Comparison of ENCODE assay signal across 23 cellular contexts in genomic region chr3:136152176-136152843, GRCh38. TPM values are rescaled to one million over a fixed set of nuclear protein-coding genes. Genes with fewer than 3 reads are reported as not detected.
A peak's percentile ranks its signal among the peaks of the same experiment; 100 is the strongest.
DNase-seq lines count a peak whose midpoint lies in the region; ATAC-seq and TF ChIP-seq lines count a peak whose summit lies in the region.
"Had no signal": no experiment of that assay in that cellular context is flagged by ENCODE, and none has a peak within 500 bp of the region (broad histone marks: within the 10 kb centered on the region; RNA-seq: fewer than 3 reads in every experiment).

No MANE protein-coding gene starts in this region.

- no peak for DNase-seq in activated CD8-positive, alpha-beta memory T cell treated with anti-CD3 and anti-CD28 coated beads, Interleukin-2, amount 10 ng/mL, durations not matched to agents 7 days and 5 days
- DNase-seq in activated CD8-positive, alpha-beta memory T cell treated with anti-CD3 and anti-CD28 coated beads, Interleukin-2, amount 50 U/mL, for 4 hours = no peak
- DNase-seq in GF-D8 (lab: John Stamatoyannopoulos, UW) = peak; percentile 42
- DNase-seq in activated naive CD8-positive, alpha-beta T cell treated with anti-CD3 and anti-CD28 coated beads for 36 hours = no peak
- no peak for DNase-seq in naive thymus-derived CD8-positive, alpha-beta T cell
- DNase-seq in KG1 (lab: John Stamatoyannopoulos, UW) = no peak
- DNase-seq in left lung = no peak
- DNase-seq: activated CD4-positive, alpha-beta T cell treated with anti-CD3 and anti-CD28 coated beads for 1 hour; activated CD8-positive, alpha-beta memory T cell treated with anti-CD3 and anti-CD28 coated beads, Interleukin-2, amount 50 U/mL, for 48 hours; adrenal gland; dorsolateral prefrontal cortex; erythroblast; gastrocnemius medialis; MG63; NCI-H1694 treated with DMSO at 0.1 percent for 48 hours; NCI-H345; Peyer's patch; stimulated activated CD4-positive, alpha-beta T cell treated with anti-CD3 and anti-CD28 coated beads, Interleukin-4, amount 100 ng/mL, for 1 hour had no signal

- H3K27ac ChIP-seq in left lung = no peak overlapping the region
- H3K27ac ChIP-seq: adrenal gland, gastrocnemius medialis, neural progenitor cell, Peyer's patch, prostate gland, skin epidermis had no signal

- CTCF ChIA-PET in activated CD8-positive, alpha-beta memory T cell treated with anti-CD3 and anti-CD28 coated beads, Interleukin-2, amount 10 ng/mL, durations not matched to agents 7 days and 5 days (lab: Charles Lee) = no interaction called here

- peaks cover 5 to 19% of the 10 kb centered on the region in 2 donors for H3K4me1 ChIP-seq in left lung
- H3K4me1 ChIP-seq: neural progenitor cell, prostate gland had no signal

- no peaks in the 10 kb centered on the region for H3K27me3 ChIP-seq in left lung
- H3K27me3 ChIP-seq: adrenal gland, dorsolateral prefrontal cortex, gastrocnemius medialis, MG63, neural progenitor cell, Peyer's patch had no signal

- no peaks in the 10 kb centered on the region for H3K27me3 Mint-ChIP-seq in activated CD8-positive, alpha-beta memory T cell treated with anti-CD3 and anti-CD28 coated beads, Interleukin-2, amount 10 ng/mL, durations not matched to agents 7 days and 5 days
- H3K27me3 Mint-ChIP-seq in activated naive CD8-positive, alpha-beta T cell treated with anti-CD3 and anti-CD28 coated beads for 36 hours = no peaks in the 10 kb centered on the region
- H3K27me3 Mint-ChIP-seq in naive thymus-derived CD8-positive, alpha-beta T cell = no peaks in the 10 kb centered on the region

- H3K36me3 ChIP-seq in left lung = peaks cover 0 to 23% of the 10 kb centered on the region in 2 donors
- H3K36me3 ChIP-seq: neural progenitor cell, prostate gland had no signal

- H3K27ac Mint-ChIP-seq in activated CD8-positive, alpha-beta memory T cell treated with anti-CD3 and anti-CD28 coated beads, Interleukin-2, amount 10 ng/mL, durations not matched to agents 7 days and 5 days = peak overlapping the region; percentile 35
- peak overlapping the region; percentile 32 for H3K27ac Mint-ChIP-seq in activated naive CD8-positive, alpha-beta T cell treated with anti-CD3 and anti-CD28 coated beads for 36 hours
- H3K27ac Mint-ChIP-seq in naive thymus-derived CD8-positive, alpha-beta T cell = peak overlapping the region in 7 of 10 donors; percentile 3 to 68 (median 49)

- peaks cover 47% of the 10 kb centered on the region for H3K36me3 Mint-ChIP-seq in activated CD8-positive, alpha-beta memory T cell treated with anti-CD3 and anti-CD28 coated beads, Interleukin-2, amount 10 ng/mL, durations not matched to agents 7 days and 5 days
- peaks cover 25% of the 10 kb centered on the region for H3K36me3 Mint-ChIP-seq in activated naive CD8-positive, alpha-beta T cell treated with anti-CD3 and anti-CD28 coated beads for 36 hours
- H3K36me3 Mint-ChIP-seq in naive thymus-derived CD8-positive, alpha-beta T cell = peaks cover 0 to 57% (median 10%) of the 10 kb centered on the region in 3 donors

- H3K9me3 Mint-ChIP-seq in activated CD8-positive, alpha-beta memory T cell treated with anti-CD3 and anti-CD28 coated beads, Interleukin-2, amount 10 ng/mL, durations not matched to agents 7 days and 5 days (ENCODE audit: low read depth) = no peaks in the 10 kb centered on the region
- peaks cover under 1% of the 10 kb centered on the region for H3K9me3 Mint-ChIP-seq in activated naive CD8-positive, alpha-beta T cell treated with anti-CD3 and anti-CD28 coated beads for 36 hours
- no peaks in the 10 kb centered on the region for H3K9me3 Mint-ChIP-seq in naive thymus-derived CD8-positive, alpha-beta T cell

- no peak for TF ChIP-seq CTCF in left lung (IDR thresholded peaks at IDR 0.05)

- peaks cover 56% of the 10 kb centered on the region for H3K4me1 Mint-ChIP-seq in activated CD8-positive, alpha-beta memory T cell treated with anti-CD3 and anti-CD28 coated beads, Interleukin-2, amount 10 ng/mL, durations not matched to agents 7 days and 5 days
- H3K4me1 Mint-ChIP-seq in activated naive CD8-positive, alpha-beta T cell treated with anti-CD3 and anti-CD28 coated beads for 36 hours = peaks cover 69% of the 10 kb centered on the region
- peaks cover 42 to 80% (median 78%) of the 10 kb centered on the region in 4 donors for H3K4me1 Mint-ChIP-seq in naive thymus-derived CD8-positive, alpha-beta T cell
- H3K4me1 Mint-ChIP-seq: neural progenitor cell had no signal

- no peak for ATAC-seq in activated CD8-positive, alpha-beta memory T cell treated with anti-CD3 and anti-CD28 coated beads, Interleukin-2, amount 10 ng/mL, durations not matched to agents 7 days and 5 days
- ATAC-seq in naive thymus-derived CD8-positive, alpha-beta T cell = no peak
- ATAC-seq in GM21447 (IDR thresholded peaks at IDR 0.05; ENCODE audit: unreplicated experiment) (no peak), left lung (no peak)
- ATAC-seq: gastrocnemius medialis, SK-N-SH treated with all-trans-retinoic acid at 6 μM for 48 hours had no signal

- H3K9me3 ChIP-seq in left lung = no peaks in the 10 kb centered on the region
- H3K9me3 ChIP-seq: adrenal gland, gastrocnemius medialis, MG63, Peyer's patch, prostate gland had no signal

- POLR2A ChIA-PET in naive thymus-derived CD8-positive, alpha-beta T cell (lab: Charles Lee) = no interaction called here

- H3K4me3 ChIP-seq in left lung = no peak overlapping the region
- H3K4me3 ChIP-seq: adrenal gland, dorsolateral prefrontal cortex, gastrocnemius medialis, MG63, neural progenitor cell, Peyer's patch, prostate gland, skin epidermis had no signal

- H3K4me3 Mint-ChIP-seq in activated CD8-positive, alpha-beta memory T cell treated with anti-CD3 and anti-CD28 coated beads, Interleukin-2, amount 10 ng/mL, durations not matched to agents 7 days and 5 days = no peak overlapping the region
- H3K4me3 Mint-ChIP-seq in activated naive CD8-positive, alpha-beta T cell treated with anti-CD3 and anti-CD28 coated beads for 36 hours = no peak overlapping the region
- peak overlapping the region in 1 of 10 donors; percentile 20 for H3K4me3 Mint-ChIP-seq in naive thymus-derived CD8-positive, alpha-beta T cell
- H3K4me3 Mint-ChIP-seq: neural progenitor cell had no signal

- intact Hi-C loops in left lung (cut with DNase I) = no loop called here

RNA-seq across cellular contexts. Expression of gene MSL2, which starts 43.8 kb away (rescaled TPM):
- total RNA-seq in activated CD8-positive, alpha-beta memory T cell treated with anti-CD3 and anti-CD28 coated beads, Interleukin-2, amount 10 ng/mL, durations not matched to agents 7 days and 5 days = 10 to 100 TPM; 62.6 to 64.3 TPM
- 10 to 100 TPM; 44.0 to 44.1 TPM for total RNA-seq in activated naive CD8-positive, alpha-beta T cell treated with anti-CD3 and anti-CD28 coated beads for 36 hours
- 100 to 1,000 TPM in 1 of 2 experiments, 10 to 100 TPM in 1; 96.6 to 100 TPM for total RNA-seq in naive thymus-derived CD8-positive, alpha-beta T cell
- 10 to 100 TPM; 28.7 to 41.1 (median 38.9) TPM for polyA plus RNA-seq in naive thymus-derived CD8-positive, alpha-beta T cell
- total RNA-seq in left lung = 10 to 100 TPM; 25.8 to 32.6 TPM
